ENCODE assay signal across 22 cellular contexts in genomic region chr2:172225786-172226185, GRCh38.
"Had no signal": no experiment of that assay in that cellular context is flagged by ENCODE, and none has a peak within 500 bp of the region (broad histone marks: within the 10 kb centered on the region; RNA-seq: fewer than 3 reads in every experiment).

No MANE protein-coding gene starts in this region.

- H3K27ac Mint-ChIP-seq: activated B cell treated with CpG ODN at 0.5 μM for 24 hours; activated naive CD4-positive, alpha-beta T cell treated with anti-CD3 and anti-CD28 coated beads, Interleukin-2, amount 50 U/mL, for 72 hours; activated T-cell treated with anti-CD3 and anti-CD28 coated beads, Interleukin-2, amount 50 U/mL, for 72 hours; effector memory CD8-positive, alpha-beta T cell; immature natural killer cell; nephron progenitor cell; progenitor cell of endocrine pancreas; stimulated activated effector memory CD8-positive, alpha-beta T cell treated with anti-CD3 and anti-CD28 coated beads, Interleukin-12 subunit alpha, Interleukin-12 subunit beta, amount 100 ng/mL, for 72 hours; stimulated activated naive CD8-positive, alpha-beta T cell treated with anti-CD3 and anti-CD28 coated beads, Interleukin-15, Interleukin-2, amounts not matched to agents 100 ng/mL and 50 ng/mL, for 24 hours; T-helper 2 cell treated with Interferon-gamma antibody and Interleukin-4, amounts not matched to agents 5 μg/mL and 100 μg/mL, for 36 hours had no signal

- H3K4me3 ChIP-seq: lower lobe of right lung, mucosa of descending colon, skin epidermis, upper lobe of left lung, vagina had no signal

- H3K9me3 Mint-ChIP-seq: activated B cell treated with CpG ODN at 0.5 μM for 24 hours; activated T-cell treated with anti-CD3 and anti-CD28 coated beads, Interleukin-2, amount 50 U/mL, for 72 hours; effector memory CD8-positive, alpha-beta T cell; nephron progenitor cell; stimulated activated effector memory CD8-positive, alpha-beta T cell treated with anti-CD3 and anti-CD28 coated beads, Interleukin-12 subunit alpha, Interleukin-12 subunit beta, amount 100 ng/mL, for 72 hours; stimulated activated naive CD8-positive, alpha-beta T cell treated with anti-CD3 and anti-CD28 coated beads, Interleukin-15, Interleukin-2, amounts not matched to agents 100 ng/mL and 50 ng/mL, for 24 hours; T-helper 2 cell treated with Interferon-gamma antibody and Interleukin-4, amounts not matched to agents 5 μg/mL and 100 μg/mL, for 36 hours had no signal

- DNase-seq: activated B cell treated with CpG ODN at 0.5 μM for 24 hours; activated T-cell treated with anti-CD3 and anti-CD28 coated beads for 4 hours; hypothalamus; lower lobe of right lung; mesendoderm; nephron progenitor cell; stimulated activated CD4-positive, alpha-beta T cell treated with anti-CD3 and anti-CD28 coated beads, Interleukin-4, amount 100 ng/mL, for 24 hours; substantia nigra; upper lobe of left lung had no signal

- H3K27me3 ChIP-seq: neutrophil, upper lobe of left lung, vagina had no signal

- H3K4me1 Mint-ChIP-seq: activated B cell treated with CpG ODN at 0.5 μM for 24 hours, immature natural killer cell had no signal

- H3K36me3 Mint-ChIP-seq: activated naive CD4-positive, alpha-beta T cell treated with anti-CD3 and anti-CD28 coated beads, Interleukin-2, amount 50 U/mL, for 72 hours; stimulated activated effector memory CD8-positive, alpha-beta T cell treated with anti-CD3 and anti-CD28 coated beads, Interleukin-12 subunit alpha, Interleukin-12 subunit beta, amount 100 ng/mL, for 72 hours had no signal

- H3K4me1 ChIP-seq: lower lobe of right lung, upper lobe of left lung had no signal

- H3K27ac ChIP-seq: lower lobe of right lung, neutrophil, upper lobe of left lung, vagina had no signal

- H3K27me3 Mint-ChIP-seq: stimulated activated naive CD8-positive, alpha-beta T cell treated with anti-CD3 and anti-CD28 coated beads, Interleukin-15, Interleukin-2, amounts not matched to agents 100 ng/mL and 50 ng/mL, for 24 hours had no signal

- ATAC-seq: activated naive CD4-positive, alpha-beta T cell treated with anti-CD3 and anti-CD28 coated beads, Interleukin-2, amount 50 U/mL, for 72 hours; lower lobe of right lung; sciatic nerve had no signal

- H3K36me3 ChIP-seq: lower lobe of right lung, neutrophil, upper lobe of left lung, vagina had no signal

- H3K4me3 Mint-ChIP-seq: activated B cell treated with CpG ODN at 0.5 μM for 24 hours; activated T-cell treated with anti-CD3 and anti-CD28 coated beads, Interleukin-2, amount 50 U/mL, for 72 hours; effector memory CD8-positive, alpha-beta T cell; immature natural killer cell; nephron progenitor cell; stimulated activated effector memory CD8-positive, alpha-beta T cell treated with anti-CD3 and anti-CD28 coated beads, Interleukin-12 subunit alpha, Interleukin-12 subunit beta, amount 100 ng/mL, for 72 hours; stimulated activated naive CD8-positive, alpha-beta T cell treated with anti-CD3 and anti-CD28 coated beads, Interleukin-15, Interleukin-2, amounts not matched to agents 100 ng/mL and 50 ng/mL, for 24 hours; T-helper 2 cell treated with Interferon-gamma antibody and Interleukin-4, amounts not matched to agents 5 μg/mL and 100 μg/mL, for 36 hours had no signal

- H3K9me3 ChIP-seq: lower lobe of right lung, mucosa of descending colon, neutrophil, upper lobe of left lung, vagina had no signal
